8 cellular contexts compared by ENCODE assay signal in the genomic region with DNA sequence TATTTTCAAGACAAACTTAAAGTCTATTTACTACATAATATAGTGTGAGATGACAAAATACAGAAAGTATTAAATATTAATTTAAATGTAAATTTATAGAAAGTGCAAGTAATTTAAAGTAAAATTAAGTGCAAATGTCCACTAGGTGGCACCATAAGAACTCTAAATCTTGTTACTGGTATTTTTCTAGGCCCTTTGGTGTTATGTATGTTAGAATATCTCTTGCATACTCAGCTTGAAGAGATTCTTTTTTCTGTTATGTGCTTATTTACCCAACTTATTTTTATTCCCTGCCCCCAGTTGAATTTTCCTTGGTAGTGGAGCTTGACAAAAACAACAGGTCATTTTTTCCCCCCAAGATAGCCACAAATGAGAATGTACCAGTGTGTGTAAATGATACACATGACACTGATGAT.
A peak's percentile ranks its signal among the peaks of the same experiment; 100 is the strongest.
DNase-seq lines count a peak whose midpoint lies in the region; ATAC-seq and TF ChIP-seq lines count a peak whose summit lies in the region.

No MANE protein-coding gene starts in this region.

- no peak for ATAC-seq in HG02981 (IDR thresholded peaks at IDR 0.05; ENCODE audit: unreplicated experiment)
- ATAC-seq in HG03432 (IDR thresholded peaks at IDR 0.05; ENCODE audit: unreplicated experiment): no peak
- no peak for ATAC-seq in GM19463 (IDR thresholded peaks at IDR 0.05; ENCODE audit: unreplicated experiment)

- peaks cover 4% of the 10 kb centered on the region for H3K36me3 Mint-ChIP-seq in mesothelial cell of epicardium

- H3K27me3 Mint-ChIP-seq in mesothelial cell of epicardium (ENCODE audit: low read depth): no peaks in the 10 kb centered on the region

- H3K4me3 Mint-ChIP-seq in mesothelial cell of epicardium: no peak overlapping the region

- peak; percentile 37 for TF ChIP-seq CTCF in GM12873 (IDR thresholded peaks at IDR 0.05; ENCODE audit: insufficient read depth, low read depth, low read length, missing control alignments)
- TF ChIP-seq CTCF in mesothelial cell of epicardium (IDR thresholded peaks at IDR 0.05; ENCODE audit: unreplicated experiment): peak; percentile 87

- no peak overlapping the region for H3K27ac Mint-ChIP-seq in mesothelial cell of epicardium

- no peaks in the 10 kb centered on the region for H3K9me3 Mint-ChIP-seq in mesothelial cell of epicardium

- H3K4me1 Mint-ChIP-seq in mesothelial cell of epicardium: peaks cover 38% of the 10 kb centered on the region

- DNase-seq in A172 (ENCODE audit: low spot score) (peak; percentile 59), NCI-H345 treated with DMSO at 0.1 percent for 48 hours (lab: John Stamatoyannopoulos, UW; ENCODE audit: unreplicated experiment) (peak; percentile 8), brain pericyte (ENCODE audit: low read depth, low spot score) (peak; percentile 25), mesothelial cell of epicardium (ENCODE audit: low spot score in 2 of 2, unreplicated experiment in 2 of 2) (no peak)

Comparison
In these comparisons a context has a peak if more than half of its experiments do, and no peak if none do; other contexts are left out.
1. DNase-seq: peak in A172 (single experiment), NCI-H345 treated with DMSO at 0.1 percent for 48 hours (single experiment) and brain pericyte (single experiment); none in mesothelial cell of epicardium (0 of 2).